ENCODE assay signal across 36 cellular contexts in genomic region chr6:52958546-52959255, GRCh38. TPM values are rescaled to one million over a fixed set of nuclear protein-coding genes. Genes with fewer than 3 reads are reported as not detected.
"Had no signal": no experiment of that assay in that cellular context is flagged by ENCODE, and none has a peak within 500 bp of the region (broad histone marks: within the 10 kb centered on the region; RNA-seq: fewer than 3 reads in every experiment).

No MANE protein-coding gene starts in this region.

- H3K9me3 Mint-ChIP-seq: nephron; stimulated activated naive CD8-positive, alpha-beta T cell treated with anti-CD3 and anti-CD28 coated beads, Interleukin-15, amount 100 ng/mL, for 72 hours had no signal

- FAIRE-seq: endothelial cell of umbilical vein, kidney had no signal

- H3K27ac Mint-ChIP-seq: naive thymus-derived CD4-positive, alpha-beta T cell; nephron; stimulated activated naive CD8-positive, alpha-beta T cell treated with anti-CD3 and anti-CD28 coated beads, Interleukin-15, amount 100 ng/mL, for 72 hours had no signal

- H3K9me3 ChIP-seq: esophagus squamous epithelium, left lung, prostate gland, right atrium auricular region, thyroid gland, vagina had no signal

- H3K4me3 ChIP-seq: coronary artery, esophagus squamous epithelium, heart right ventricle, left lung, prostate gland, right atrium auricular region, smooth muscle cell, thyroid gland, vagina had no signal

- H3K27me3 Mint-ChIP-seq: stimulated activated naive CD8-positive, alpha-beta T cell treated with anti-CD3 and anti-CD28 coated beads, Interleukin-15, amount 100 ng/mL, for 72 hours had no signal

- DNase-seq: dermis blood vessel endothelial cell; effector memory CD4-positive, alpha-beta T cell; esophagus squamous epithelium; foreskin melanocyte; glutamatergic neuron; heart right ventricle; hippocampal formation; kidney; left cardiac atrium; left lung; mesenchymal stem cell; midbrain; naive thymus-derived CD4-positive, alpha-beta T cell; nucleus accumbens; stimulated activated CD4-positive, alpha-beta T cell treated with anti-CD3 and anti-CD28 coated beads, Interleukin-12 subunit alpha, Interleukin-12 subunit beta, amount 100 ng/mL, for 4 hours; stimulated activated CD4-positive, alpha-beta T cell treated with anti-CD3 and anti-CD28 coated beads, Interleukin-1b, Interleukin-23, amount 100 ng/mL, for 48 hours; stimulated activated CD4-positive, alpha-beta T cell treated with anti-CD3 and anti-CD28 coated beads, Interleukin-4, amount 100 ng/mL, for 1 hour; stimulated activated CD8-positive, alpha-beta memory T cell treated with anti-CD3 and anti-CD28 coated beads, Interleukin-4, amount 100 ng/mL, for 48 hours; stimulated activated naive CD4-positive, alpha-beta T cell; stimulated activated naive CD8-positive, alpha-beta T cell treated with anti-CD3 and anti-CD28 coated beads, Interleukin-15, amount 100 ng/mL, for 72 hours; thyroid gland had no signal

- H3K36me3 ChIP-seq: esophagus squamous epithelium, heart right ventricle, left lung, prostate gland, right atrium auricular region, thyroid gland, vagina had no signal

- H3K36me3 Mint-ChIP-seq: naive thymus-derived CD4-positive, alpha-beta T cell had no signal

- ATAC-seq: heart right ventricle; left cardiac atrium; left lung; naive thymus-derived CD4-positive, alpha-beta T cell; sciatic nerve; stimulated activated naive CD8-positive, alpha-beta T cell treated with anti-CD3 and anti-CD28 coated beads, Interleukin-15, amount 100 ng/mL, for 72 hours had no signal

- H3K27me3 ChIP-seq: esophagus squamous epithelium, heart right ventricle, left lung, right atrium auricular region, thyroid gland, vagina had no signal

- H3K4me1 Mint-ChIP-seq: naive thymus-derived CD4-positive, alpha-beta T cell; nephron; stimulated activated naive CD8-positive, alpha-beta T cell treated with anti-CD3 and anti-CD28 coated beads, Interleukin-15, amount 100 ng/mL, for 72 hours had no signal

- H3K27ac ChIP-seq: coronary artery, esophagus squamous epithelium, heart right ventricle, left lung, prostate gland, right atrium auricular region, thyroid gland, vagina had no signal

- H3K4me1 ChIP-seq: heart right ventricle, left lung, prostate gland, right atrium auricular region, vagina had no signal

- H3K4me3 Mint-ChIP-seq: naive thymus-derived CD4-positive, alpha-beta T cell; nephron; stimulated activated naive CD8-positive, alpha-beta T cell treated with anti-CD3 and anti-CD28 coated beads, Interleukin-15, amount 100 ng/mL, for 72 hours had no signal

RNA-seq across cellular contexts. Expression of gene GSTA3, which starts 49.2 kb away (rescaled TPM):
- total RNA-seq: dermis blood vessel endothelial cell; endothelial cell of umbilical vein; epithelial cell of proximal tubule; esophagus squamous epithelium; heart right ventricle; kidney; left cardiac atrium; lung microvascular endothelial cell; mucosa of gallbladder; naive thymus-derived CD4-positive, alpha-beta T cell; osteocyte; right atrium auricular region; sciatic nerve; smooth muscle cell; subcutaneous adipose tissue; temporal lobe; thyroid gland; ureter; vagina had no signal
